3 cellular contexts compared by ENCODE assay signal in the genomic region with DNA sequence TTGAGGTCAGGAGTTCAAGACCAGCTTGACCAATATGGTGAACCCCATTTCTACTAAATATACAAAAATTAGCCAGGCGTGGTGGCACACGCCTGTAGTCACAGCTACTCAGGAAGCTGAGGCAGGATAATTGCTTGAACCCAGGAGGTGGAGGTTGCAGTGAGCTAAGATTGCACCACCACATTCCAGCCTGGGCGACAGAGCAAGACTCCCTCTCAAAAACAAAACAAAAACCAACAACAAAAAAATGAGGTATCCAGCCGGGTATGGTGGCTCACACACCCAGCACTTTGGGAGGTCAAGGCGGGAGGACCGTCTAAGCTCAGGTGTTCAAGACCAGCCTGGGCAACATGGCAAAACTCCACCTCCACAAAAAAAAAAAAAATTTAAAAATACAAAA. TPM values are rescaled to one million over a fixed set of nuclear protein-coding genes. Genes with fewer than 3 reads are reported as not detected.
"Had no signal": no experiment of that assay in that cellular context is flagged by ENCODE, and none has a peak within 500 bp of the region (broad histone marks: within the 10 kb centered on the region; RNA-seq: fewer than 3 reads in every experiment).

No MANE protein-coding gene starts in this region.

RNA-seq across cellular contexts. Expression of gene MFSD2B, which starts 5.0 kb away (rescaled TPM):
- total RNA-seq: bronchial epithelial cell, chondrocyte, LHCN-M2 had no signal
